1 cellular context compared by ENCODE assay signal in the genomic region with DNA sequence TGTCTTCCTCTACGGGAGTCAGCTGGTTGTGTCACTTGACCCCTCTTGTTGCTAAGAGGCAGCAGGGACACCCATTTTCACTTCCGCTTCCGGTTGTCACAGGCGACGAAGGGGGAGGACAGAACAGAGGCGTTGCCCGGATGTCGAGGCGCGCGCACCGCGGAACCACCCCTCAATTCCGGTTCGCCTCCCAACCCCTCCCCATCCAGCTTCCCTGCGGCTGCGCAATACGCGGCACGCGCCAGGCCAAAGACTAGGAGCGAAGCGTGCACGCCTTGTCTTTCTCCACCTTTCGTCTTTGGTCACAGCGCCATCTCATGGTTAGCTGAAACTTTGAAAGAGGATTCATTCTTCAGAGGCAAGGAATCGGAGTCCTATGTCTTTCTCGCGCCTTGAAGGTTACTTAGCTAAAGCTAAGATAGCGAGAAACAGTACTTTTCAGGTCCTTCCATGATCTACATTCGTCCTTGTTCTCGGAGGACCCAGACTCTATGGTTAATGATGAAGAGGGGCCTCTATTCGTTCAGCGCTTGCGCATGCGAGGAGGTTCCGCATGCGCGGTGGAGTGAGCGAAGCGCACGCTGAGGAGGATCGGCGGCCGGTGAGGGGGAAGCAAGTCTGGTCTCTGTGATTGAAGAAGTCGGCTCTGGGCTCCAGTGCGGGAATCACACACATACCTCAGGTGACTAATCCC.
TF ChIP-seq lines count a peak whose summit lies in the region.

A gene (minus strand): TSS at position 30 of the 694 bp plus-strand sequence. CDS start 106 bp downstream, outside the sequence.
A gene (plus strand): TSS at position 554 of the 694 bp plus-strand sequence. CDS start 4,440 bp downstream, outside the sequence.

TF ChIP-seq in A549, 52 proteins besides CTCF, POLR2A, EP300 and RAD21 (continued from another document):
- TF ChIP-seq, protein P1, sequence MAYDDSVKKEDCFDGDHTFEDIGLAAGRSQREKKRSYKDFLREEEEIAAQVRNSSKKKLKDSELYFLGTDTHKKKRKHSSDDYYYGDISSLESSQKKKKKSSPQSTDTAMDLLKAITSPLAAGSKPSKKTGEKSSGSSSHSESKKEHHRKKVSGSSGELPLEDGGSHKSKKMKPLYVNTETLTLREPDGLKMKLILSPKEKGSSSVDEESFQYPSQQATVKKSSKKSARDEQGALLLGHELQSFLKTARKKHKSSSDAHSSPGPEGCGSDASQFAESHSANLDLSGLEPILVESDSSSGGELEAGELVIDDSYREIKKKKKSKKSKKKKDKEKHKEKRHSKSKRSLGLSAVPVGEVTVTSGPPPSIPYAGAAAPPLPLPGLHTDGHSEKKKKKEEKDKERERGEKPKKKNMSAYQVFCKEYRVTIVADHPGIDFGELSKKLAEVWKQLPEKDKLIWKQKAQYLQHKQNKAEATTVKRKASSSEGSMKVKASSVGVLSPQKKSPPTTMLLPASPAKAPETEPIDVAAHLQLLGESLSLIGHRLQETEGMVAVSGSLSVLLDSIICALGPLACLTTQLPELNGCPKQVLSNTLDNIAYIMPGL (CRISPR knock-in tag; IDR thresholded peaks at IDR 0.05; ENCODE audit: borderline replicate concordance) = no peak
- TF ChIP-seq CHD4 (IDR thresholded peaks at IDR 0.05; ENCODE audit: borderline replicate concordance) = no peak
- no peak for TF ChIP-seq HDAC2 (IDR thresholded peaks at IDR 0.05)
- TF ChIP-seq SMC3 (IDR thresholded peaks at IDR 0.05) = no peak
- TF ChIP-seq ZFP36 (IDR thresholded peaks at IDR 0.05; ENCODE audit: borderline replicate concordance, partially characterized antibody) = no peak
- TF ChIP-seq MAFK (IDR thresholded peaks at IDR 0.05; ENCODE audit: partially characterized antibody) = no peak
- no peak for TF ChIP-seq CBX2 (IDR thresholded peaks at IDR 0.05; ENCODE audit: borderline replicate concordance, low read depth)
- TF ChIP-seq MAZ (IDR thresholded peaks at IDR 0.05; ENCODE audit: borderline replicate concordance, low read depth, low read length) = 0 out of 2 replicates have a peak, but pooled peaks have one; percentile 36
- TF ChIP-seq RNF2 (IDR thresholded peaks at IDR 0.05; ENCODE audit: borderline replicate concordance, low read depth) = no peak
- no peak for TF ChIP-seq TP53 (CRISPR knock-in tag; IDR thresholded peaks at IDR 0.05)
- no peak for TF ChIP-seq RARB (CRISPR knock-in tag; IDR thresholded peaks at IDR 0.05)
- no peak for TF ChIP-seq EHF (CRISPR knock-in tag; IDR thresholded peaks at IDR 0.05)
- TF ChIP-seq ESRRA (IDR thresholded peaks at IDR 0.05; ENCODE audit: borderline replicate concordance, low read length) = no peak
- no peak for TF ChIP-seq GATA3 (IDR thresholded peaks at IDR 0.05; ENCODE audit: borderline replicate concordance)
- TF ChIP-seq HOXB5 (CRISPR knock-in tag; IDR thresholded peaks at IDR 0.05) = no peak
- TF ChIP-seq NFE2L2 (conservative IDR thresholded peaks at IDR 0.05; ENCODE audit: low read length) = no peak
- peak; percentile 94 for TF ChIP-seq BHLHE40 (IDR thresholded peaks at IDR 0.05; ENCODE audit: low read depth, low read length)
- no peak for TF ChIP-seq HOXA7 (CRISPR knock-in tag; IDR thresholded peaks at IDR 0.05)
- TF ChIP-seq, protein P2, sequence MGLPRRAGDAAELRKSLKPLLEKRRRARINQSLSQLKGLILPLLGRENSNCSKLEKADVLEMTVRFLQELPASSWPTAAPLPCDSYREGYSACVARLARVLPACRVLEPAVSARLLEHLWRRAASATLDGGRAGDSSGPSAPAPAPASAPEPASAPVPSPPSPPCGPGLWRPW (IDR thresholded peaks at IDR 0.05) = no peak
- TF ChIP-seq CBX8 (IDR thresholded peaks at IDR 0.05) = no peak
- TF ChIP-seq, protein P3, sequence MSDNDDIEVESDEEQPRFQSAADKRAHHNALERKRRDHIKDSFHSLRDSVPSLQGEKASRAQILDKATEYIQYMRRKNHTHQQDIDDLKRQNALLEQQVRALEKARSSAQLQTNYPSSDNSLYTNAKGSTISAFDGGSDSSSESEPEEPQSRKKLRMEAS (IDR thresholded peaks at IDR 0.05) = peak; percentile 97
- no peak for TF ChIP-seq FOSL2 (IDR thresholded peaks at IDR 0.05)
- TF ChIP-seq FOSL2 (CRISPR knock-in tag; IDR thresholded peaks at IDR 0.05) = no peak
- TF ChIP-seq JUNB (IDR thresholded peaks at IDR 0.05) = no peak
- TF ChIP-seq NR3C1 (IDR thresholded peaks at IDR 0.05) = no peak
- no peak for TF ChIP-seq PHF8 (IDR thresholded peaks at IDR 0.05; ENCODE audit: borderline replicate concordance, low read depth)
- TF ChIP-seq POLR2AphosphoS2 (conservative IDR thresholded peaks at IDR 0.05; ENCODE audit: low read length) = no peak
- TF ChIP-seq RCOR1 (IDR thresholded peaks at IDR 0.05; ENCODE audit: low read depth, low read length) = no peak
- no peak for TF ChIP-seq FOXS1 (CRISPR knock-in tag; IDR thresholded peaks at IDR 0.05)
- TF ChIP-seq CHD2 (IDR thresholded peaks at IDR 0.05; ENCODE audit: low read length, partially characterized antibody) = no peak
- no peak for TF ChIP-seq TFCP2L1 (CRISPR knock-in tag; IDR thresholded peaks at IDR 0.05)
- no peak for TF ChIP-seq FOSB (CRISPR knock-in tag; IDR thresholded peaks at IDR 0.05)
- TF ChIP-seq, protein P4, sequence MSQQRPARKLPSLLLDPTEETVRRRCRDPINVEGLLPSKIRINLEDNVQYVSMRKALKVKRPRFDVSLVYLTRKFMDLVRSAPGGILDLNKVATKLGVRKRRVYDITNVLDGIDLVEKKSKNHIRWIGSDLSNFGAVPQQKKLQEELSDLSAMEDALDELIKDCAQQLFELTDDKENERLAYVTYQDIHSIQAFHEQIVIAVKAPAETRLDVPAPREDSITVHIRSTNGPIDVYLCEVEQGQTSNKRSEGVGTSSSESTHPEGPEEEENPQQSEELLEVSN (IDR thresholded peaks at IDR 0.05; ENCODE audit: borderline replicate concordance, low read depth) = peak; percentile 29; the same call in 1 of the 2 replicates
- TF ChIP-seq, protein P5, sequence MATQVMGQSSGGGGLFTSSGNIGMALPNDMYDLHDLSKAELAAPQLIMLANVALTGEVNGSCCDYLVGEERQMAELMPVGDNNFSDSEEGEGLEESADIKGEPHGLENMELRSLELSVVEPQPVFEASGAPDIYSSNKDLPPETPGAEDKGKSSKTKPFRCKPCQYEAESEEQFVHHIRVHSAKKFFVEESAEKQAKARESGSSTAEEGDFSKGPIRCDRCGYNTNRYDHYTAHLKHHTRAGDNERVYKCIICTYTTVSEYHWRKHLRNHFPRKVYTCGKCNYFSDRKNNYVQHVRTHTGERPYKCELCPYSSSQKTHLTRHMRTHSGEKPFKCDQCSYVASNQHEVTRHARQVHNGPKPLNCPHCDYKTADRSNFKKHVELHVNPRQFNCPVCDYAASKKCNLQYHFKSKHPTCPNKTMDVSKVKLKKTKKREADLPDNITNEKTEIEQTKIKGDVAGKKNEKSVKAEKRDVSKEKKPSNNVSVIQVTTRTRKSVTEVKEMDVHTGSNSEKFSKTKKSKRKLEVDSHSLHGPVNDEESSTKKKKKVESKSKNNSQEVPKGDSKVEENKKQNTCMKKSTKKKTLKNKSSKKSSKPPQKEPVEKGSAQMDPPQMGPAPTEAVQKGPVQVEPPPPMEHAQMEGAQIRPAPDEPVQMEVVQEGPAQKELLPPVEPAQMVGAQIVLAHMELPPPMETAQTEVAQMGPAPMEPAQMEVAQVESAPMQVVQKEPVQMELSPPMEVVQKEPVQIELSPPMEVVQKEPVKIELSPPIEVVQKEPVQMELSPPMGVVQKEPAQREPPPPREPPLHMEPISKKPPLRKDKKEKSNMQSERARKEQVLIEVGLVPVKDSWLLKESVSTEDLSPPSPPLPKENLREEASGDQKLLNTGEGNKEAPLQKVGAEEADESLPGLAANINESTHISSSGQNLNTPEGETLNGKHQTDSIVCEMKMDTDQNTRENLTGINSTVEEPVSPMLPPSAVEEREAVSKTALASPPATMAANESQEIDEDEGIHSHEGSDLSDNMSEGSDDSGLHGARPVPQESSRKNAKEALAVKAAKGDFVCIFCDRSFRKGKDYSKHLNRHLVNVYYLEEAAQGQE (IDR thresholded peaks at IDR 0.05) = no peak
- TF ChIP-seq KDM5A (IDR thresholded peaks at IDR 0.05) = peak; percentile 87
- TF ChIP-seq CEBPB (IDR thresholded peaks at IDR 0.05) = peak in 1 of 2 experiments; percentile 14; a peak in 2 of 4 replicates
- peak; percentile 80 to 82 for TF ChIP-seq JUN (IDR thresholded peaks at IDR 0.05)
- TF ChIP-seq, protein P6, sequence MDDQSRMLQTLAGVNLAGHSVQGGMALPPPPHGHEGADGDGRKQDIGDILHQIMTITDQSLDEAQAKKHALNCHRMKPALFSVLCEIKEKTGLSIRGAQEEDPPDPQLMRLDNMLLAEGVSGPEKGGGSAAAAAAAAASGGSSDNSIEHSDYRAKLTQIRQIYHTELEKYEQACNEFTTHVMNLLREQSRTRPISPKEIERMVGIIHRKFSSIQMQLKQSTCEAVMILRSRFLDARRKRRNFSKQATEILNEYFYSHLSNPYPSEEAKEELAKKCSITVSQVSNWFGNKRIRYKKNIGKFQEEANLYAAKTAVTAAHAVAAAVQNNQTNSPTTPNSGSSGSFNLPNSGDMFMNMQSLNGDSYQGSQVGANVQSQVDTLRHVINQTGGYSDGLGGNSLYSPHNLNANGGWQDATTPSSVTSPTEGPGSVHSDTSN (IDR thresholded peaks at IDR 0.05) = peak; percentile 65; the same call in 1 of the 2 replicates
- TF ChIP-seq, protein P7, sequence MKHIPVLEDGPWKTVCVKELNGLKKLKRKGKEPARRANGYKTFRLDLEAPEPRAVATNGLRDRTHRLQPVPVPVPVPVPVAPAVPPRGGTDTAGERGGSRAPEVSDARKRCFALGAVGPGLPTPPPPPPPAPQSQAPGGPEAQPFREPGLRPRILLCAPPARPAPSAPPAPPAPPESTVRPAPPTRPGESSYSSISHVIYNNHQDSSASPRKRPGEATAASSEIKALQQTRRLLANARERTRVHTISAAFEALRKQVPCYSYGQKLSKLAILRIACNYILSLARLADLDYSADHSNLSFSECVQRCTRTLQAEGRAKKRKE (CRISPR knock-in tag; IDR thresholded peaks at IDR 0.05; ENCODE audit: low read depth) = no peak
- TF ChIP-seq ZC3H11A (IDR thresholded peaks at IDR 0.05) = no peak
- TF ChIP-seq HOXB13 (CRISPR knock-in tag; IDR thresholded peaks at IDR 0.05; ENCODE audit: low read depth) = no peak
- no peak for TF ChIP-seq SREBF2 (IDR thresholded peaks at IDR 0.05)
- no peak for TF ChIP-seq NPAS2 (CRISPR knock-in tag; IDR thresholded peaks at IDR 0.05; ENCODE audit: borderline replicate concordance)
- no peak for TF ChIP-seq ZNF302 (CRISPR knock-in tag; IDR thresholded peaks at IDR 0.05)
